22 cellular contexts compared by ENCODE assay signal in genomic region chr7:30829476-30829875, GRCh38.
"Had no signal": no experiment of that assay in that cellular context is flagged by ENCODE, and none has a peak within 500 bp of the region (broad histone marks: within the 10 kb centered on the region; RNA-seq: fewer than 3 reads in every experiment).

No MANE protein-coding gene starts in this region.

- H3K4me1 ChIP-seq: heart right ventricle, lower lobe of right lung, right atrium auricular region, sigmoid colon, testis had no signal

- H3K9me3 ChIP-seq: right atrium auricular region, testis had no signal

- DNase-seq: effector CD4-positive, alpha-beta T cell; endodermal cell; erythroblast; foreskin melanocyte; heart right ventricle; hypothalamus; kidney glomerular epithelial cell; lower lobe of right lung; sigmoid colon; stimulated activated CD4-positive, alpha-beta T cell treated with anti-CD3 and anti-CD28 coated beads, Interleukin-2, amount 100 ng/mL, for 24 hours; stimulated activated CD4-positive, alpha-beta T cell treated with anti-CD3 and anti-CD28 coated beads, Interleukin-4, amount 100 ng/mL, for 4 hours; stimulated activated naive B cell treated with anti-CD40 and anti-IgM and Interleukin-4, amounts not matched to agents 10 μg/mL and 1 μg/mL and 100 μg/mL, for 72 hours; stimulated activated naive CD8-positive, alpha-beta T cell treated with anti-CD3 and anti-CD28 coated beads, Interleukin-15, amount 100 ng/mL, for 72 hours; testis; trophoblast cell had no signal

- H3K4me3 ChIP-seq: coronary artery, heart right ventricle, lower lobe of right lung, right atrium auricular region, sigmoid colon, skin epidermis, testis had no signal

- H3K27me3 Mint-ChIP-seq: stimulated activated naive CD8-positive, alpha-beta T cell treated with anti-CD3 and anti-CD28 coated beads, Interleukin-15, amount 100 ng/mL, for 72 hours had no signal

- H3K4me1 Mint-ChIP-seq: memory B cell; mesothelial cell of epicardium; nephron; stimulated activated naive B cell treated with anti-CD40 and anti-IgM and Interleukin-4, amounts not matched to agents 10 μg/mL and 1 μg/mL and 100 μg/mL, for 72 hours had no signal

- H3K27ac ChIP-seq: coronary artery, heart right ventricle, lower lobe of right lung, right atrium auricular region, sigmoid colon, skin epidermis, testis had no signal

- H3K4me3 Mint-ChIP-seq: endodermal cell; memory B cell; mesothelial cell of epicardium; nephron; stimulated activated naive B cell treated with anti-CD40 and anti-IgM and Interleukin-4, amounts not matched to agents 10 μg/mL and 1 μg/mL and 100 μg/mL, for 72 hours; stimulated activated naive CD8-positive, alpha-beta T cell treated with anti-CD3 and anti-CD28 coated beads, Interleukin-15, amount 100 ng/mL, for 72 hours had no signal

- H3K27ac Mint-ChIP-seq: endodermal cell; memory B cell; mesothelial cell of epicardium; nephron; stimulated activated naive B cell treated with anti-CD40 and anti-IgM and Interleukin-4, amounts not matched to agents 10 μg/mL and 1 μg/mL and 100 μg/mL, for 72 hours had no signal

- ATAC-seq: heart right ventricle; left lobe of liver; lower lobe of right lung; stimulated activated naive B cell treated with anti-CD40 and anti-IgM and Interleukin-4, amounts not matched to agents 10 μg/mL and 1 μg/mL and 100 μg/mL, for 72 hours; stimulated activated naive CD8-positive, alpha-beta T cell treated with anti-CD3 and anti-CD28 coated beads, Interleukin-15, amount 100 ng/mL, for 72 hours had no signal

- H3K27me3 ChIP-seq: heart right ventricle, right atrium auricular region, sigmoid colon, testis had no signal

- H3K36me3 ChIP-seq: right atrium auricular region, sigmoid colon had no signal
